25 cellular contexts compared by ENCODE assay signal in genomic region chr1:235272851-235273250, GRCh38. TPM values are rescaled to one million over a fixed set of nuclear protein-coding genes. Genes with fewer than 3 reads are reported as not detected.
DNase-seq lines count a peak whose midpoint lies in the region; ATAC-seq and TF ChIP-seq lines count a peak whose summit lies in the region.
"Had no signal": no experiment of that assay in that cellular context is flagged by ENCODE, and none has a peak within 500 bp of the region (broad histone marks: within the 10 kb centered on the region; RNA-seq: fewer than 3 reads in every experiment).

No MANE protein-coding gene starts in this region.

- H3K27ac Mint-ChIP-seq in activated naive CD8-positive, alpha-beta T cell = peak overlapping the region; percentile 61
- H3K27ac Mint-ChIP-seq in activated naive CD8-positive, alpha-beta T cell treated with anti-CD3 and anti-CD28 coated beads, Interleukin-2, amount 50 U/mL, for 24 hours = no peak overlapping the region
- H3K27ac Mint-ChIP-seq in WTC11 = peak overlapping the region; percentile 68; the same call in 1 of the 2 replicates
- H3K27ac Mint-ChIP-seq: B cell had no signal

- H3K9me3 ChIP-seq in left lung (no peaks in the 10 kb centered on the region), thyroid gland (no peaks in the 10 kb centered on the region)
- H3K9me3 ChIP-seq: A549, HAP-1, MG63, SK-N-SH had no signal

- H3K27me3 Mint-ChIP-seq in activated naive CD8-positive, alpha-beta T cell = no peaks in the 10 kb centered on the region
- H3K27me3 Mint-ChIP-seq in activated naive CD8-positive, alpha-beta T cell treated with anti-CD3 and anti-CD28 coated beads, Interleukin-2, amount 50 U/mL, for 24 hours = no peaks in the 10 kb centered on the region
- no peaks in the 10 kb centered on the region for H3K27me3 Mint-ChIP-seq in WTC11 (ENCODE audit: low read depth)
- H3K27me3 Mint-ChIP-seq: B cell had no signal

- intact Hi-C loops in left lung (cut with DNase I) = no loop called here
- intact Hi-C loops in thyroid gland (cut with DNase I) = no loop called here
- intact Hi-C loops in posterior cingulate gyrus (cut with DNase I) = no loop called here

- no peak for ATAC-seq in activated naive CD8-positive, alpha-beta T cell treated with anti-CD3 and anti-CD28 coated beads, Interleukin-2, amount 50 U/mL, for 24 hours
- ATAC-seq in WTC11 (no peak), left lung (peak; percentile 83)
- ATAC-seq: A549 had no signal

- H3K27ac ChIP-seq in left lung (no peak overlapping the region), thyroid gland (no peak overlapping the region)
- H3K27ac ChIP-seq: A549, RWPE1 had no signal

- H3K4me1 ChIP-seq in left lung (peaks cover 0 to 52% of the 10 kb centered on the region in 2 donors), thyroid gland (peaks cover 13 to 14% of the 10 kb centered on the region in 2 donors)

- no peak overlapping the region for H3K4me3 Mint-ChIP-seq in activated naive CD8-positive, alpha-beta T cell
- no peak overlapping the region for H3K4me3 Mint-ChIP-seq in activated naive CD8-positive, alpha-beta T cell treated with anti-CD3 and anti-CD28 coated beads, Interleukin-2, amount 50 U/mL, for 24 hours
- H3K4me3 Mint-ChIP-seq in WTC11 = no peak overlapping the region
- H3K4me3 Mint-ChIP-seq: B cell, CD14-positive monocyte had no signal

- CTCF ChIA-PET in WTC11 (lab: Charles Lee) = interaction anchor here (1.1 kb wide), 1 partner anchor 144 kb away, joined by 3 read pairs; no protein-coding TSS in a partner anchor

- TF ChIP-seq CTCF in WTC11 (IDR thresholded peaks at IDR 0.05) (no peak), left lung (IDR thresholded peaks at IDR 0.05) (no peak), thyroid gland (IDR thresholded peaks at IDR 0.05) (no peak)

- POLR2A ChIA-PET in WTC11 (lab: Charles Lee) = no interaction called here

- TF ChIP-seq POLR2A in thyroid gland (IDR thresholded peaks at IDR 0.05) = no peak

- H3K27me3 ChIP-seq in left lung = no peaks in the 10 kb centered on the region
- H3K27me3 ChIP-seq in thyroid gland = no peaks in the 10 kb centered on the region
- H3K27me3 ChIP-seq: MG63 had no signal

- no peak for DNase-seq in activated naive CD8-positive, alpha-beta T cell treated with anti-CD3 and anti-CD28 coated beads, Interleukin-2, amount 50 U/mL, for 24 hours
- DNase-seq in WTC11 (ENCODE audit: low spot score) (no peak), left lung (no peak), thyroid gland (peak; percentile 26 to 36), posterior cingulate gyrus (no peak), SHP77 treated with DMSO at 0.1 percent for 48 hours (lab: John Stamatoyannopoulos, UW) (no peak), NCI-H524 treated with DMSO at 0.1 percent for 48 hours (lab: John Stamatoyannopoulos, UW) (no peak)
- DNase-seq: DMS53; EL; MG63; NCI-H1048; NCI-H1417 treated with DMSO at 0.1 percent for 48 hours; NCI-H187 treated with DMSO at 0.1 percent for 48 hours; NCI-H226; NCI-H510A treated with DMSO at 0.1 percent for 48 hours; NCI-H774; NK-92 treated with Interleukin-12 subunit alpha and Interleukin-12 subunit beta, amount 100 ng/mL, for 24 hours; SIG-M5; SK-N-SH had no signal

- H3K36me3 Mint-ChIP-seq in activated naive CD8-positive, alpha-beta T cell = peaks cover 6% of the 10 kb centered on the region
- H3K36me3 Mint-ChIP-seq in activated naive CD8-positive, alpha-beta T cell treated with anti-CD3 and anti-CD28 coated beads, Interleukin-2, amount 50 U/mL, for 24 hours (ENCODE audit: low read depth) = peaks cover 7% of the 10 kb centered on the region
- no peaks in the 10 kb centered on the region for H3K36me3 Mint-ChIP-seq in WTC11

- 64 to 65% methylated on average over 4 of the region's 4 CpGs for WGBS in thyroid gland, 2 donors

- no peaks in the 10 kb centered on the region for H3K36me3 ChIP-seq in left lung
- no peaks in the 10 kb centered on the region for H3K36me3 ChIP-seq in thyroid gland
- H3K36me3 ChIP-seq: HAP-1, MG63 had no signal

- H3K4me1 Mint-ChIP-seq in activated naive CD8-positive, alpha-beta T cell (ENCODE audit: low read depth) = peaks cover 68% of the 10 kb centered on the region
- H3K4me1 Mint-ChIP-seq in activated naive CD8-positive, alpha-beta T cell treated with anti-CD3 and anti-CD28 coated beads, Interleukin-2, amount 50 U/mL, for 24 hours = peaks cover 65% of the 10 kb centered on the region
- H3K4me1 Mint-ChIP-seq in WTC11 = peaks cover 31% of the 10 kb centered on the region

- no peaks in the 10 kb centered on the region for H3K9me3 Mint-ChIP-seq in activated naive CD8-positive, alpha-beta T cell (ENCODE audit: low read depth)
- peaks cover 3% of the 10 kb centered on the region for H3K9me3 Mint-ChIP-seq in activated naive CD8-positive, alpha-beta T cell treated with anti-CD3 and anti-CD28 coated beads, Interleukin-2, amount 50 U/mL, for 24 hours
- peaks cover 6% of the 10 kb centered on the region; the same call in 1 of the 2 replicates for H3K9me3 Mint-ChIP-seq in WTC11

- H3K4me3 ChIP-seq in left lung (no peak overlapping the region), thyroid gland (replicated peaks in 1 of 3) (no peak overlapping the region)
- H3K4me3 ChIP-seq: A549, HAP-1, MG63 had no signal

TF ChIP-seq in WTC11, 78 proteins besides CTCF, POLR2A, EP300 and RAD21:
- no peak for TF ChIP-seq ZNF281 (CRISPR knock-in tag; IDR thresholded peaks at IDR 0.05)

RNA-seq across cellular contexts. Expression of gene ARID4B, which starts 55.1 kb away (rescaled TPM):
- total RNA-seq in WTC11 (2021) = 30.2 to 35.7 TPM (median 32.8 TPM) in 3 replicates
- 10 to 100 TPM; 29.0 to 39.2 TPM for total RNA-seq in left lung
- total RNA-seq in thyroid gland = 10 to 100 TPM; 49.0 to 65.4 (median 52.5) TPM

RNA-seq across cellular contexts. Expression of gene GGPS1, which starts 55.5 kb away (rescaled TPM):
- 37.3 to 43.5 TPM (median 39.2 TPM) in 3 replicates for total RNA-seq in WTC11 (2021)
- 10 to 100 TPM; 30.5 to 36.4 TPM for total RNA-seq in left lung
- 10 to 100 TPM; 24.3 to 42.7 (median 33.2) TPM for total RNA-seq in thyroid gland

Comparison
In these comparisons a context has a peak if more than half of its experiments do, and no peak if none do; other contexts are left out.
1. DNase-seq: peak in thyroid gland (2 of 2); none in activated naive CD8-positive, alpha-beta T cell treated with anti-CD3 and anti-CD28 coated beads, Interleukin-2, amount 50 U/mL, for 24 hours (single experiment), WTC11 (single experiment), left lung (0 of 2), posterior cingulate gyrus (0 of 10), SHP77 treated with DMSO at 0.1 percent for 48 hours (single experiment) and NCI-H524 treated with DMSO at 0.1 percent for 48 hours (single experiment).